ENCODE assay signal across 17 cellular contexts in genomic region chr21:41656946-41657525, GRCh38.
A peak's percentile ranks its signal among the peaks of the same experiment; 100 is the strongest.
DNase-seq lines count a peak whose midpoint lies in the region; ATAC-seq and TF ChIP-seq lines count a peak whose summit lies in the region.
"Had no signal": no experiment of that assay in that cellular context is flagged by ENCODE, and none has a peak within 500 bp of the region (broad histone marks: within the 10 kb centered on the region; RNA-seq: fewer than 3 reads in every experiment).

No MANE protein-coding gene starts in this region.

- ATAC-seq in upper lobe of right lung (peak; percentile 27), GM21390 (IDR thresholded peaks at IDR 0.05; ENCODE audit: unreplicated experiment) (no peak), aorta (ENCODE audit: low FRiP score) (no peak)
- ATAC-seq: SK-N-SH treated with all-trans-retinoic acid at 6 μM for 48 hours had no signal

- peaks cover 4% of the 10 kb centered on the region for H3K4me1 ChIP-seq in upper lobe of right lung
- peaks cover 5 to 7% of the 10 kb centered on the region in 2 donors for H3K4me1 ChIP-seq in aorta (ENCODE audit: control insufficient read depth in 1 of 2, insufficient read depth in 2 of 2, low read length in 2 of 2)

- H3K36me3 ChIP-seq in H7 (replicated peaks; ENCODE audit: control insufficient read depth, insufficient read depth, low read length): no peaks in the 10 kb centered on the region
- H3K36me3 ChIP-seq in upper lobe of right lung: no peaks in the 10 kb centered on the region
- no peaks in the 10 kb centered on the region for H3K36me3 ChIP-seq in aorta (ENCODE audit: control insufficient read depth in 1 of 2, insufficient read depth in 2 of 2, low read length in 1 of 2)

- H3K27me3 ChIP-seq in H7 (ENCODE audit: control insufficient read depth, insufficient read depth, low read length): no peaks in the 10 kb centered on the region
- no peaks in the 10 kb centered on the region for H3K27me3 ChIP-seq in upper lobe of right lung
- H3K27me3 ChIP-seq in aorta (ENCODE audit: control insufficient read depth in 1 of 2, insufficient read depth in 2 of 2, low read length in 1 of 2): no peaks in the 10 kb centered on the region

- H3K4me3 ChIP-seq in H7 (ENCODE audit: insufficient read depth, low read depth, low read length) (no peak overlapping the region), upper lobe of right lung (no peak overlapping the region), aorta (ENCODE audit: low read length in 2 of 2) (no peak overlapping the region)

- TF ChIP-seq CTCF in RWPE1 (conservative IDR thresholded peaks at IDR 0.05; ENCODE audit: low read depth) (no peak), upper lobe of right lung (IDR thresholded peaks at IDR 0.05) (no peak)

- intact Hi-C loops in upper lobe of right lung (cut with DNase I) (no loop called here), aorta (cut with DNase I) (loop anchor here in 1 of 2 donors (5.0 kb wide), 1 partner anchor 40 kb away; no protein-coding TSS in a partner anchor)

- H3K9me3 ChIP-seq in upper lobe of right lung (no peaks in the 10 kb centered on the region), aorta (ENCODE audit: control insufficient read depth, low read length) (no peaks in the 10 kb centered on the region)

- DNase-seq in H7 (peak; percentile 21), RWPE1 (ENCODE audit: low spot score) (no peak), mesenteric fat pad (ENCODE audit: low spot score) (peak; percentile 51), upper lobe of right lung (no peak), DMS153 treated with DMSO at 0.1 percent for 48 hours (lab: John Stamatoyannopoulos, UW; ENCODE audit: unreplicated experiment) (no peak), aorta (no peak)
- DNase-seq: EL, HFFc6, NCI-H1092 treated with DMSO at 0.1 percent for 48 hours, NCI-H146, NCI-H2029, NCI-H524 treated with DMSO at 0.1 percent for 48 hours, OCI-M1, SIG-M5 had no signal

- POLR2A ChIA-PET in RWPE1 (lab: Yijun Ruan, JAX; ENCODE audit: low non-redundant PET): no interaction called here

- 94 to 96% methylated on average over 6 of the region's 6 CpGs for WGBS in aorta, 2 donors

- H3K27ac ChIP-seq in RWPE1 (peak overlapping the region; percentile 8; the same call in 1 of the 2 replicates), upper lobe of right lung (no peak overlapping the region), aorta (ENCODE audit: low read depth in 1 of 2, low read length in 2 of 2) (peak overlapping the region in 1 of 2 donors; percentile 1)
- H3K27ac ChIP-seq: KMS-11 had no signal

- CTCF ChIA-PET in RWPE1 (lab: Yijun Ruan, JAX): no interaction called here

Comparison
In these comparisons a context has a peak if more than half of its experiments do, and no peak if none do; other contexts are left out.
1. DNase-seq: peak in H7 (single experiment) and mesenteric fat pad (single experiment); none in RWPE1 (single experiment), upper lobe of right lung (single experiment), DMS153 treated with DMSO at 0.1 percent for 48 hours (single experiment) and aorta (0 of 2).